ENCODE assay signal across 14 cellular contexts in genomic region chr7:80604436-80604835, GRCh38. TPM values are rescaled to one million over a fixed set of nuclear protein-coding genes. Genes with fewer than 3 reads are reported as not detected.
"Had no signal": no experiment of that assay in that cellular context is flagged by ENCODE, and none has a peak within 500 bp of the region (broad histone marks: within the 10 kb centered on the region; RNA-seq: fewer than 3 reads in every experiment).

No MANE protein-coding gene starts in this region.

- H3K27me3 ChIP-seq: ascending aorta, left lung, ovary, transverse colon had no signal

- H3K4me3 ChIP-seq: ascending aorta, left lung, ovary, transverse colon had no signal

- H3K27ac ChIP-seq: ascending aorta, left lung, ovary, transverse colon had no signal

- H3K9me3 ChIP-seq: ascending aorta, left lung, ovary, transverse colon had no signal

- H3K36me3 ChIP-seq: ascending aorta, left lung, ovary, transverse colon had no signal

- ATAC-seq: activated naive CD8-positive, alpha-beta T cell treated with anti-CD3 and anti-CD28 coated beads, Interleukin-2, amount 50 U/mL, for 24 hours; esophagus mucosa; left lung; stimulated activated memory B cell treated with anti-CD40 and anti-IgM and Interleukin-4, amounts not matched to agents 10 μg/mL and 1 μg/mL and 100 μg/mL, for 72 hours; WTC11 had no signal

- H3K4me1 ChIP-seq: ascending aorta, left lung had no signal

- DNase-seq: activated CD4-positive, alpha-beta T cell treated with anti-CD3 and anti-CD28 coated beads, Interleukin-2, amount 10 ng/mL, durations not matched to agents 24 days and 14 days; activated naive CD4-positive, alpha-beta T cell; activated naive CD8-positive, alpha-beta T cell treated with anti-CD3 and anti-CD28 coated beads, Interleukin-2, amount 50 U/mL, for 24 hours; glutamatergic neuron; left lung; mesendoderm; ovary; retina; transverse colon had no signal

RNA-seq across cellular contexts. Expression of gene CD36, which starts 34.0 kb away (rescaled TPM):
- total RNA-seq: activated CD4-positive, alpha-beta T cell treated with anti-CD3 and anti-CD28 coated beads, Interleukin-2, amount 10 ng/mL, durations not matched to agents 24 days and 14 days; activated T-helper 1 cell treated with anti-CD3 and anti-CD28 coated beads, Interleukin-12 subunit alpha, Interleukin-12 subunit beta, Interleukin-2, Interleukin-4 antibody, amounts not matched to agents 30 ng/mL and 10 ng/mL and 1 ng/mL, durations not matched to agents 14 hours and 24 hours and 36 hours had no signal
